ENCODE assay signal across 25 cellular contexts in genomic region chr18:25614168-25614567, GRCh38.
DNase-seq lines count a peak whose midpoint lies in the region; ATAC-seq and TF ChIP-seq lines count a peak whose summit lies in the region.
"Had no signal": no experiment of that assay in that cellular context is flagged by ENCODE, and none has a peak within 500 bp of the region (broad histone marks: within the 10 kb centered on the region; RNA-seq: fewer than 3 reads in every experiment).

No MANE protein-coding gene starts in this region.

- H3K4ac ChIP-seq in H9 (ENCODE audit: low read depth, low read length): no peak overlapping the region

- DNase-seq in ELR (ENCODE audit: low read depth): peak; percentile 5
- DNase-seq in H9: no peak
- no peak for DNase-seq in brain microvascular endothelial cell
- no peak for DNase-seq in activated naive CD4-positive, alpha-beta T cell treated with anti-CD3 and anti-CD28 coated beads, Interleukin-2, amount 10 ng/mL, durations not matched to agents 7 days and 5 days
- no peak for DNase-seq in iPS-NIHi7 (ENCODE audit: extremely low spot score)
- DNase-seq in CD1c-positive myeloid dendritic cell (ENCODE audit: extremely low spot score): no peak
- DNase-seq: BE2C; Caco-2; CD4-positive, alpha-beta T cell; DMS153; GDM1; GM23248; NCI-H1048; NCI-H1417 treated with DMSO at 0.1 percent for 48 hours; NCI-H1930; NCI-H69; RPMI8226; SHP77 treated with DMSO at 0.1 percent for 48 hours; SW 1271; T-helper 17 cell had no signal

- H3K56ac ChIP-seq in H9 (ENCODE audit: insufficient read length, low read depth, low read length): no peak overlapping the region

- H3K23me2 ChIP-seq in H9 (ENCODE audit: insufficient read length, low read depth, low read length, poor library complexity, severe bottlenecking): no peaks in the 10 kb centered on the region

- no peaks in the 10 kb centered on the region for H3K79me1 ChIP-seq in H9 (ENCODE audit: insufficient read depth, low read depth, low read length, poor library complexity, severe bottlenecking)

- TF ChIP-seq CTCF in 22Rv1 (IDR thresholded peaks at IDR 0.05) (peak; percentile 19; the same call in 1 of the 2 replicates), H9 (conservative IDR thresholded peaks at IDR 0.05) (peak; percentile 59), brain microvascular endothelial cell (IDR thresholded peaks at IDR 0.05; ENCODE audit: low read depth, low read length, missing control alignments) (peak; percentile 10)

- H4K5ac ChIP-seq in H9 (ENCODE audit: insufficient read length, low read depth, low read length): no peak overlapping the region

- H3K27me3 Mint-ChIP-seq in H9 (ENCODE audit: low read depth): peaks cover 1% of the 10 kb centered on the region; the same call in 1 of the 2 replicates
- H3K27me3 Mint-ChIP-seq in activated naive CD4-positive, alpha-beta T cell treated with anti-CD3 and anti-CD28 coated beads, Interleukin-2, amount 10 ng/mL, durations not matched to agents 7 days and 5 days: no peaks in the 10 kb centered on the region
- H3K27me3 Mint-ChIP-seq: CD4-positive, alpha-beta T cell; T-helper 17 cell had no signal

- H3K4me1 Mint-ChIP-seq in H9: peaks cover 14 to 18% of the 10 kb centered on the region in 2 experiments
- H3K4me1 Mint-ChIP-seq in activated naive CD4-positive, alpha-beta T cell treated with anti-CD3 and anti-CD28 coated beads, Interleukin-2, amount 10 ng/mL, durations not matched to agents 7 days and 5 days: no peaks in the 10 kb centered on the region
- H3K4me1 Mint-ChIP-seq: IgD-negative memory B cell, T-helper 17 cell had no signal

- WGBS in H9 (ENCODE audit: extremely low coverage, insufficient read length, low lambda C conversion rate): no CpG with 5 or more reads among the region's 4 CpGs

- no peak overlapping the region for H3T11ph ChIP-seq in H9 (ENCODE audit: low read length)

- no peaks in the 10 kb centered on the region for H3K9me3 Mint-ChIP-seq in H9
- no peaks in the 10 kb centered on the region for H3K9me3 Mint-ChIP-seq in activated naive CD4-positive, alpha-beta T cell treated with anti-CD3 and anti-CD28 coated beads, Interleukin-2, amount 10 ng/mL, durations not matched to agents 7 days and 5 days
- H3K9me3 Mint-ChIP-seq: CD4-positive, alpha-beta T cell had no signal

- no peak overlapping the region for H3K4me3 Mint-ChIP-seq in H9
- no peak overlapping the region for H3K4me3 Mint-ChIP-seq in activated naive CD4-positive, alpha-beta T cell treated with anti-CD3 and anti-CD28 coated beads, Interleukin-2, amount 10 ng/mL, durations not matched to agents 7 days and 5 days
- H3K4me3 Mint-ChIP-seq: CD4-positive, alpha-beta T cell; IgD-negative memory B cell; T-helper 17 cell had no signal

- no peaks in the 10 kb centered on the region for H4K20me1 ChIP-seq in H9 (ENCODE audit: control insufficient read depth, insufficient read depth, insufficient read length)

- ATAC-seq in GM18519 (IDR thresholded peaks at IDR 0.05; ENCODE audit: low FRiP score, unreplicated experiment): no peak
- ATAC-seq: GM12878, T-helper 17 cell had no signal

- CTCF ChIA-PET in activated naive CD4-positive, alpha-beta T cell treated with anti-CD3 and anti-CD28 coated beads, Interleukin-2, amount 10 ng/mL, durations not matched to agents 7 days and 5 days (lab: Charles Lee): no interaction called here

- no peak overlapping the region for H2BK20ac ChIP-seq in H9 (ENCODE audit: low read depth, low read length, poor library complexity, severe bottlenecking)

- no peak overlapping the region for H3K14ac ChIP-seq in H9 (ENCODE audit: insufficient read depth, low read length)

- no peaks in the 10 kb centered on the region for H3K27me3 ChIP-seq in H9 (ENCODE audit: insufficient read depth, low read length)
- H3K27me3 ChIP-seq in brain microvascular endothelial cell (replicated peaks): no peaks in the 10 kb centered on the region
- H3K27me3 ChIP-seq: BE2C had no signal

- no peak overlapping the region for H4K8ac ChIP-seq in H9 (replicated peaks; ENCODE audit: insufficient read length, low read depth, low read length)

- H4K91ac ChIP-seq in H9 (ENCODE audit: insufficient read length, low read depth, low read length): no peak overlapping the region

- H3K27ac ChIP-seq in 22Rv1: no peak overlapping the region
- no peak overlapping the region for H3K27ac ChIP-seq in H9 (ENCODE audit: insufficient read length, low read depth, low read length)
- H3K27ac ChIP-seq in brain microvascular endothelial cell: no peak overlapping the region
- H3K27ac ChIP-seq: GM23248, SK-N-MC had no signal

- H3K9me3 ChIP-seq in H9 (ENCODE audit: control insufficient read depth, low read depth, low read length): no peaks in the 10 kb centered on the region
- H3K9me3 ChIP-seq: BE2C, Caco-2 had no signal

- H2BK15ac ChIP-seq in H9 (ENCODE audit: low read depth, low read length): no peak overlapping the region

- no peaks in the 10 kb centered on the region for H3K36me3 Mint-ChIP-seq in H9 (ENCODE audit: insufficient read depth in 1 of 3, low read depth in 3 of 3)
- H3K36me3 Mint-ChIP-seq in activated naive CD4-positive, alpha-beta T cell treated with anti-CD3 and anti-CD28 coated beads, Interleukin-2, amount 10 ng/mL, durations not matched to agents 7 days and 5 days: no peaks in the 10 kb centered on the region
- H3K36me3 Mint-ChIP-seq: IgD-negative memory B cell had no signal

- no peaks in the 10 kb centered on the region for H3K79me2 ChIP-seq in H9 (ENCODE audit: insufficient read depth, low read length)

- no peak overlapping the region for H3K23ac ChIP-seq in H9 (ENCODE audit: insufficient read length, low read depth, low read length)

- in situ Hi-C loops in brain microvascular endothelial cell (cut with HindIII; ENCODE audit: low pct_ligation_motif_present, low sequenced_read_pairs): no loop called here

- no peak overlapping the region for H3K27ac Mint-ChIP-seq in H9
- H3K27ac Mint-ChIP-seq in activated naive CD4-positive, alpha-beta T cell treated with anti-CD3 and anti-CD28 coated beads, Interleukin-2, amount 10 ng/mL, durations not matched to agents 7 days and 5 days: no peak overlapping the region
- H3K27ac Mint-ChIP-seq: CD4-positive, alpha-beta T cell; IgD-negative memory B cell; T-helper 17 cell had no signal

- H3K4me3 ChIP-seq in brain microvascular endothelial cell (ENCODE audit: low read depth, low read length): no peak overlapping the region
- H3K4me3 ChIP-seq: GM12878, GM23248, SK-N-MC had no signal

- H2BK120ac ChIP-seq in H9 (ENCODE audit: low read depth, low read length, poor library complexity, severe bottlenecking): no peak overlapping the region

- H3K18ac ChIP-seq in H9 (ENCODE audit: insufficient read length, low read depth, low read length): no peak overlapping the region

- no peaks in the 10 kb centered on the region for H3K36me3 ChIP-seq in brain microvascular endothelial cell (replicated peaks)
- H3K36me3 ChIP-seq: BE2C had no signal

- no peak overlapping the region for H3K4me2 ChIP-seq in H9 (ENCODE audit: insufficient read depth, insufficient read length, low read length)

- no peak overlapping the region for H2AFZ ChIP-seq in H9 (ENCODE audit: low read length)
- H2AFZ ChIP-seq: GM23248 had no signal

- no peak overlapping the region for H2BK12ac ChIP-seq in H9 (ENCODE audit: insufficient read length, low read depth, low read length)

- no peak overlapping the region for H2AK5ac ChIP-seq in H9 (ENCODE audit: insufficient read length, low read length)

- H3K4me1 ChIP-seq in H9 (ENCODE audit: insufficient read depth, low read length): peaks cover 2% of the 10 kb centered on the region; the same call in 1 of the 2 replicates
- H3K4me1 ChIP-seq: BE2C, Caco-2 had no signal

- H3K9ac ChIP-seq in H9 (ENCODE audit: extremely low read depth, insufficient read length, low read length): no peak overlapping the region
- H3K9ac ChIP-seq: GM23248 had no signal

- H2BK5ac ChIP-seq in H9 (ENCODE audit: insufficient read length, low read length): no peak overlapping the region
